1 cellular context compared by ENCODE assay signal in genomic region chr4:184897807-184898388, GRCh38.
TF ChIP-seq lines count a peak whose summit lies in the region.

No MANE protein-coding gene starts in this region.

TF ChIP-seq in HepG2, 621 proteins besides CTCF, POLR2A, EP300 and RAD21 (continued from another document):
- TF ChIP-seq, protein P1, sequence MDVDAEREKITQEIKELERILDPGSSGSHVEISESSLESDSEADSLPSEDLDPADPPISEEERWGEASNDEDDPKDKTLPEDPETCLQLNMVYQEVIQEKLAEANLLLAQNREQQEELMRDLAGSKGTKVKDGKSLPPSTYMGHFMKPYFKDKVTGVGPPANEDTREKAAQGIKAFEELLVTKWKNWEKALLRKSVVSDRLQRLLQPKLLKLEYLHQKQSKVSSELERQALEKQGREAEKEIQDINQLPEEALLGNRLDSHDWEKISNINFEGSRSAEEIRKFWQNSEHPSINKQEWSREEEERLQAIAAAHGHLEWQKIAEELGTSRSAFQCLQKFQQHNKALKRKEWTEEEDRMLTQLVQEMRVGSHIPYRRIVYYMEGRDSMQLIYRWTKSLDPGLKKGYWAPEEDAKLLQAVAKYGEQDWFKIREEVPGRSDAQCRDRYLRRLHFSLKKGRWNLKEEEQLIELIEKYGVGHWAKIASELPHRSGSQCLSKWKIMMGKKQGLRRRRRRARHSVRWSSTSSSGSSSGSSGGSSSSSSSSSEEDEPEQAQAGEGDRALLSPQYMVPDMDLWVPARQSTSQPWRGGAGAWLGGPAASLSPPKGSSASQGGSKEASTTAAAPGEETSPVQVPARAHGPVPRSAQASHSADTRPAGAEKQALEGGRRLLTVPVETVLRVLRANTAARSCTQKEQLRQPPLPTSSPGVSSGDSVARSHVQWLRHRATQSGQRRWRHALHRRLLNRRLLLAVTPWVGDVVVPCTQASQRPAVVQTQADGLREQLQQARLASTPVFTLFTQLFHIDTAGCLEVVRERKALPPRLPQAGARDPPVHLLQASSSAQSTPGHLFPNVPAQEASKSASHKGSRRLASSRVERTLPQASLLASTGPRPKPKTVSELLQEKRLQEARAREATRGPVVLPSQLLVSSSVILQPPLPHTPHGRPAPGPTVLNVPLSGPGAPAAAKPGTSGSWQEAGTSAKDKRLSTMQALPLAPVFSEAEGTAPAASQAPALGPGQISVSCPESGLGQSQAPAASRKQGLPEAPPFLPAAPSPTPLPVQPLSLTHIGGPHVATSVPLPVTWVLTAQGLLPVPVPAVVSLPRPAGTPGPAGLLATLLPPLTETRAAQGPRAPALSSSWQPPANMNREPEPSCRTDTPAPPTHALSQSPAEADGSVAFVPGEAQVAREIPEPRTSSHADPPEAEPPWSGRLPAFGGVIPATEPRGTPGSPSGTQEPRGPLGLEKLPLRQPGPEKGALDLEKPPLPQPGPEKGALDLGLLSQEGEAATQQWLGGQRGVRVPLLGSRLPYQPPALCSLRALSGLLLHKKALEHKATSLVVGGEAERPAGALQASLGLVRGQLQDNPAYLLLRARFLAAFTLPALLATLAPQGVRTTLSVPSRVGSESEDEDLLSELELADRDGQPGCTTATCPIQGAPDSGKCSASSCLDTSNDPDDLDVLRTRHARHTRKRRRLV (CRISPR knock-in tag; IDR thresholded peaks at IDR 0.05), result no peak
- TF ChIP-seq ZNF30 (CRISPR knock-in tag; IDR thresholded peaks at IDR 0.05) (no peak), NFYB (CRISPR knock-in tag; IDR thresholded peaks at IDR 0.05) (no peak), MYNN (CRISPR knock-in tag; IDR thresholded peaks at IDR 0.05; ENCODE audit: low read depth) (no peak), SP5 (CRISPR knock-in tag; IDR thresholded peaks at IDR 0.05; ENCODE audit: borderline replicate concordance, low read depth) (no peak)
- TF ChIP-seq, protein P2, sequence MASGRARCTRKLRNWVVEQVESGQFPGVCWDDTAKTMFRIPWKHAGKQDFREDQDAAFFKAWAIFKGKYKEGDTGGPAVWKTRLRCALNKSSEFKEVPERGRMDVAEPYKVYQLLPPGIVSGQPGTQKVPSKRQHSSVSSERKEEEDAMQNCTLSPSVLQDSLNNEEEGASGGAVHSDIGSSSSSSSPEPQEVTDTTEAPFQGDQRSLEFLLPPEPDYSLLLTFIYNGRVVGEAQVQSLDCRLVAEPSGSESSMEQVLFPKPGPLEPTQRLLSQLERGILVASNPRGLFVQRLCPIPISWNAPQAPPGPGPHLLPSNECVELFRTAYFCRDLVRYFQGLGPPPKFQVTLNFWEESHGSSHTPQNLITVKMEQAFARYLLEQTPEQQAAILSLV (CRISPR knock-in tag; IDR thresholded peaks at IDR 0.05; ENCODE audit: borderline replicate concordance), result no peak
